In the genomic region with DNA sequence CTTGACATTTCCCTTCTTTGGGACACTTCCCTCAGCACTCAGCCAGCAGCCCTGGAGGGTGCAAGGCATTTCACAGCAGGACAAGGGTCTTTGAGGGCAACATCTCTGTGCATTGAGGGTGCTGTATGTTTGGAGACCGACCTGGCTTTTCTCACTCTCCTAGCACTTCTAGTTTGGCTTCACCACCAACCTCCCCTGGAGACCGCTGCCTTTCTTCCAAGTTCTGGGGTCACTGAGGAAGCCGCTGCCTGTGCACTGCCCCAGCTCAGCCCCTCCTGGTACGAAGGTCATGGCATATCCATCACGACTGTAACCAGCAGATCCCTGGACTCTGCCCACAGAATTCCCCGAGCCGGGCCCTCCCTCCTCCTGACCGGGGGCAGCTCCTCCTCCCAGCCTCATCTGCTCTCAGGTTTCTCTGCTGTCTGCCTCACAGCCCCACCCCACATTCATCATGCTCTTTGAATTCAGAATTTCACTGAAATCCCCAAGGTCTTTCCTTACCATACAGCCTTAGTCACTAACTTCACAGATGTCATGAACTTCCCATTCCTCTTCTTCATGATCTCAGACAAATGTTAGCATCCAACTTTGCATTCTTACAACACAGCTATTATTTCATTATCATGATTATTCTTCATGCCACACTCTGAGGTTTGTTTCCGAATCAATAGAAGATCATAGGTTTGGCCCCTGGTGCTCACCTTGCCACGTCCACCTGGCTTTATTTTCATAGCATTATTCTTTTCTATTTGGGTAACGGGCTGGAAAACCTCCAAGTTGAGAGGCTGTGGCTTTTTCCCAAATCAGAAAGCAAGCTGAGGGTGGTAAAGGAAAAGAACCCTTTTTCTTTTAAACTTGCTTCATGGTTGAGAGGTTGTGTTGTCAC, we compare ENCODE assay signal across 1 cellular context.
A peak's percentile ranks its signal among the peaks of the same experiment; 100 is the strongest.
TF ChIP-seq lines count a peak whose summit lies in the region.

No MANE protein-coding gene starts in this region.

TF ChIP-seq in HepG2, 621 proteins besides CTCF, POLR2A, EP300 and RAD21 (continued from another document and continues in another):
- TF ChIP-seq, protein P1, sequence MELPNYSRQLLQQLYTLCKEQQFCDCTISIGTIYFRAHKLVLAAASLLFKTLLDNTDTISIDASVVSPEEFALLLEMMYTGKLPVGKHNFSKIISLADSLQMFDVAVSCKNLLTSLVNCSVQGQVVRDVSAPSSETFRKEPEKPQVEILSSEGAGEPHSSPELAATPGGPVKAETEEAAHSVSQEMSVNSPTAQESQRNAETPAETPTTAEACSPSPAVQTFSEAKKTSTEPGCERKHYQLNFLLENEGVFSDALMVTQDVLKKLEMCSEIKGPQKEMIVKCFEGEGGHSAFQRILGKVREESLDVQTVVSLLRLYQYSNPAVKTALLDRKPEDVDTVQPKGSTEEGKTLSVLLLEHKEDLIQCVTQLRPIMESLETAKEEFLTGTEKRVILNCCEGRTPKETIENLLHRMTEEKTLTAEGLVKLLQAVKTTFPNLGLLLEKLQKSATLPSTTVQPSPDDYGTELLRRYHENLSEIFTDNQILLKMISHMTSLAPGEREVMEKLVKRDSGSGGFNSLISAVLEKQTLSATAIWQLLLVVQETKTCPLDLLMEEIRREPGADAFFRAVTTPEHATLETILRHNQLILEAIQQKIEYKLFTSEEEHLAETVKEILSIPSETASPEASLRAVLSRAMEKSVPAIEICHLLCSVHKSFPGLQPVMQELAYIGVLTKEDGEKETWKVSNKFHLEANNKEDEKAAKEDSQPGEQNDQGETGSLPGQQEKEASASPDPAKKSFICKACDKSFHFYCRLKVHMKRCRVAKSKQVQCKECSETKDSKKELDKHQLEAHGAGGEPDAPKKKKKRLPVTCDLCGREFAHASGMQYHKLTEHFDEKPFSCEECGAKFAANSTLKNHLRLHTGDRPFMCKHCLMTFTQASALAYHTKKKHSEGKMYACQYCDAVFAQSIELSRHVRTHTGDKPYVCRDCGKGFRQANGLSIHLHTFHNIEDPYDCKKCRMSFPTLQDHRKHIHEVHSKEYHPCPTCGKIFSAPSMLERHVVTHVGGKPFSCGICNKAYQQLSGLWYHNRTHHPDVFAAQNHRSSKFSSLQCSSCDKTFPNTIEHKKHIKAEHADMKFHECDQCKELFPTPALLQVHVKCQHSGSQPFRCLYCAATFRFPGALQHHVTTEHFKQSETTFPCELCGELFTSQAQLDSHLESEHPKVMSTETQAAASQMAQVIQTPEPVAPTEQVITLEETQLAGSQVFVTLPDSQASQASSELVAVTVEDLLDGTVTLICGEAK (IDR thresholded peaks at IDR 0.05): no peak
- TF ChIP-seq, protein P1 (CRISPR knock-in tag; IDR thresholded peaks at IDR 0.05): peak; percentile 62; the same call in 1 of the 2 replicates
- TF ChIP-seq SOX6 (IDR thresholded peaks at IDR 0.05) (no peak), SOX6 (CRISPR knock-in tag; IDR thresholded peaks at IDR 0.05) (peak; percentile 87), ZNF101 (CRISPR knock-in tag; IDR thresholded peaks at IDR 0.05; ENCODE audit: borderline replicate concordance, low read depth) (no peak), PRPF4 (IDR thresholded peaks at IDR 0.05; ENCODE audit: low read depth, low read length, poor library complexity, severe bottlenecking) (no peak), SALL1 (CRISPR knock-in tag; IDR thresholded peaks at IDR 0.05) (peak; percentile 97), ZNF614 (CRISPR knock-in tag; IDR thresholded peaks at IDR 0.05; ENCODE audit: borderline replicate concordance) (peak; percentile 58; the same call in 1 of the 2 replicates), ELF3 (CRISPR knock-in tag; IDR thresholded peaks at IDR 0.05) (peak; percentile 51), FOXJ3 (CRISPR knock-in tag; IDR thresholded peaks at IDR 0.05; ENCODE audit: borderline replicate concordance) (no peak), ZSCAN22 (CRISPR knock-in tag; IDR thresholded peaks at IDR 0.05) (no peak), GABPB1 (CRISPR knock-in tag; IDR thresholded peaks at IDR 0.05) (0 out of 2 replicates have a peak, but pooled peaks have one; percentile 12), HOXA7 (CRISPR knock-in tag; IDR thresholded peaks at IDR 0.05) (no peak), XRCC5 (optimal IDR thresholded peaks at IDR 0.05; ENCODE audit: low read length) (no peak), KDM4B (CRISPR knock-in tag; IDR thresholded peaks at IDR 0.05) (no peak), ZNF547 (CRISPR knock-in tag; IDR thresholded peaks at IDR 0.05) (peak; percentile 54; the same call in 1 of the 2 replicates), STAG1 (CRISPR knock-in tag; IDR thresholded peaks at IDR 0.05) (no peak), FOXO1 (CRISPR knock-in tag; IDR thresholded peaks at IDR 0.05) (peak; percentile 7; the same call in 1 of the 2 replicates), FOXM1 (CRISPR knock-in tag; IDR thresholded peaks at IDR 0.05) (no peak), ZNF20 (CRISPR knock-in tag; IDR thresholded peaks at IDR 0.05) (no peak), RFXANK (CRISPR knock-in tag; IDR thresholded peaks at IDR 0.05) (no peak), MEF2D (CRISPR knock-in tag; IDR thresholded peaks at IDR 0.05) (peak; percentile 41; the same call in 1 of the 2 replicates), TOPORS (CRISPR knock-in tag; IDR thresholded peaks at IDR 0.05) (peak; percentile 73; the same call in 1 of the 2 replicates)
- TF ChIP-seq, protein P2, sequence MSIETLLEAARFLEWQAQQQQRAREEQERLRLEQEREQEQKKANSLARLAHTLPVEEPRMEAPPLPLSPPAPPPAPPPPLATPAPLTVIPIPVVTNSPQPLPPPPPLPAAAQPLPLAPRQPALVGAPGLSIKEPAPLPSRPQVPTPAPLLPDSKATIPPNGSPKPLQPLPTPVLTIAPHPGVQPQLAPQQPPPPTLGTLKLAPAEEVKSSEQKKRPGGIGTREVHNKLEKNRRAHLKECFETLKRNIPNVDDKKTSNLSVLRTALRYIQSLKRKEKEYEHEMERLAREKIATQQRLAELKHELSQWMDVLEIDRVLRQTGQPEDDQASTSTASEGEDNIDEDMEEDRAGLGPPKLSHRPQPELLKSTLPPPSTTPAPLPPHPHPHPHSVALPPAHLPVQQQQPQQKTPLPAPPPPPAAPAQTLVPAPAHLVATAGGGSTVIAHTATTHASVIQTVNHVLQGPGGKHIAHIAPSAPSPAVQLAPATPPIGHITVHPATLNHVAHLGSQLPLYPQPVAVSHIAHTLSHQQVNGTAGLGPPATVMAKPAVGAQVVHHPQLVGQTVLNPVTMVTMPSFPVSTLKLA (IDR thresholded peaks at IDR 0.05): no peak
- TF ChIP-seq, protein P3, sequence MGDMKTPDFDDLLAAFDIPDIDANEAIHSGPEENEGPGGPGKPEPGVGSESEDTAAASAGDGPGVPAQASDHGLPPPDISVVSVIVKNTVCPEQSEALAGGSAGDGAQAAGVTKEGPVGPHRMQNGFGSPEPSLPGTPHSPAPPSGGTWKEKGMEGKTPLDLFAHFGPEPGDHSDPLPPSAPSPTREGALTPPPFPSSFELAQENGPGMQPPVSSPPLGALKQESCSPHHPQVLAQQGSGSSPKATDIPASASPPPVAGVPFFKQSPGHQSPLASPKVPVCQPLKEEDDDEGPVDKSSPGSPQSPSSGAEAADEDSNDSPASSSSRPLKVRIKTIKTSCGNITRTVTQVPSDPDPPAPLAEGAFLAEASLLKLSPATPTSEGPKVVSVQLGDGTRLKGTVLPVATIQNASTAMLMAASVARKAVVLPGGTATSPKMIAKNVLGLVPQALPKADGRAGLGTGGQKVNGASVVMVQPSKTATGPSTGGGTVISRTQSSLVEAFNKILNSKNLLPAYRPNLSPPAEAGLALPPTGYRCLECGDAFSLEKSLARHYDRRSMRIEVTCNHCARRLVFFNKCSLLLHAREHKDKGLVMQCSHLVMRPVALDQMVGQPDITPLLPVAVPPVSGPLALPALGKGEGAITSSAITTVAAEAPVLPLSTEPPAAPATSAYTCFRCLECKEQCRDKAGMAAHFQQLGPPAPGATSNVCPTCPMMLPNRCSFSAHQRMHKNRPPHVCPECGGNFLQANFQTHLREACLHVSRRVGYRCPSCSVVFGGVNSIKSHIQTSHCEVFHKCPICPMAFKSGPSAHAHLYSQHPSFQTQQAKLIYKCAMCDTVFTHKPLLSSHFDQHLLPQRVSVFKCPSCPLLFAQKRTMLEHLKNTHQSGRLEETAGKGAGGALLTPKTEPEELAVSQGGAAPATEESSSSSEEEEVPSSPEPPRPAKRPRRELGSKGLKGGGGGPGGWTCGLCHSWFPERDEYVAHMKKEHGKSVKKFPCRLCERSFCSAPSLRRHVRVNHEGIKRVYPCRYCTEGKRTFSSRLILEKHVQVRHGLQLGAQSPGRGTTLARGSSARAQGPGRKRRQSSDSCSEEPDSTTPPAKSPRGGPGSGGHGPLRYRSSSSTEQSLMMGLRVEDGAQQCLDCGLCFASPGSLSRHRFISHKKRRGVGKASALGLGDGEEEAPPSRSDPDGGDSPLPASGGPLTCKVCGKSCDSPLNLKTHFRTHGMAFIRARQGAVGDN (CRISPR knock-in tag; IDR thresholded peaks at IDR 0.05): peak; percentile 92
- TF ChIP-seq, protein P4, sequence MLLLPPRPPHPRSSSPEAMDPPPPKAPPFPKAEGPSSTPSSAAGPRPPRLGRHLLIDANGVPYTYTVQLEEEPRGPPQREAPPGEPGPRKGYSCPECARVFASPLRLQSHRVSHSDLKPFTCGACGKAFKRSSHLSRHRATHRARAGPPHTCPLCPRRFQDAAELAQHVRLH (CRISPR knock-in tag; IDR thresholded peaks at IDR 0.05; ENCODE audit: borderline replicate concordance, low read depth): no peak
- TF ChIP-seq, protein P5, sequence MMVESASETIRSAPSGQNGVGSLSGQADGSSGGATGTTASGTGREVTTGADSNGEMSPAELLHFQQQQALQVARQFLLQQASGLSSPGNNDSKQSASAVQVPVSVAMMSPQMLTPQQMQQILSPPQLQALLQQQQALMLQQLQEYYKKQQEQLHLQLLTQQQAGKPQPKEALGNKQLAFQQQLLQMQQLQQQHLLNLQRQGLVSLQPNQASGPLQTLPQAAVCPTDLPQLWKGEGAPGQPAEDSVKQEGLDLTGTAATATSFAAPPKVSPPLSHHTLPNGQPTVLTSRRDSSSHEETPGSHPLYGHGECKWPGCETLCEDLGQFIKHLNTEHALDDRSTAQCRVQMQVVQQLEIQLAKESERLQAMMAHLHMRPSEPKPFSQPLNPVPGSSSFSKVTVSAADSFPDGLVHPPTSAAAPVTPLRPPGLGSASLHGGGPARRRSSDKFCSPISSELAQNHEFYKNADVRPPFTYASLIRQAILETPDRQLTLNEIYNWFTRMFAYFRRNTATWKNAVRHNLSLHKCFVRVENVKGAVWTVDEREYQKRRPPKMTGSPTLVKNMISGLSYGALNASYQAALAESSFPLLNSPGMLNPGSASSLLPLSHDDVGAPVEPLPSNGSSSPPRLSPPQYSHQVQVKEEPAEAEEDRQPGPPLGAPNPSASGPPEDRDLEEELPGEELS (CRISPR knock-in tag; IDR thresholded peaks at IDR 0.05): no peak; the same call in 1 of the 2 replicates
- TF ChIP-seq, protein P6, sequence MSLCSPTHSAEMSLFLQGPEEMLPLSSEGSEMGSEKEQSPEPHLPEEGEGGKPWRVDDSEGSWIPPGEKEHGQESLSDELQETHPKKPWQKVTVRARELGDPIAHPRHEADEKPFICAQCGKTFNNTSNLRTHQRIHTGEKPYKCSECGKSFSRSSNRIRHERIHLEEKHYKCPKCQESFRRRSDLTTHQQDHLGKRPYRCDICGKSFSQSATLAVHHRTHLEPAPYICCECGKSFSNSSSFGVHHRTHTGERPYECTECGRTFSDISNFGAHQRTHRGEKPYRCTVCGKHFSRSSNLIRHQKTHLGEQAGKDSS (CRISPR knock-in tag; IDR thresholded peaks at IDR 0.05; ENCODE audit: borderline replicate concordance, low read depth): peak; percentile 73; the same call in 1 of the 2 replicates
- TF ChIP-seq, protein P7, sequence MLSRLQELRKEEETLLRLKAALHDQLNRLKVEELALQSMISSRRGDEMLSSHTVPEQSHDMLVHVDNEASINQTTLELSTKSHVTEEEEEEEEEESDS (CRISPR knock-in tag; IDR thresholded peaks at IDR 0.05; ENCODE audit: borderline replicate concordance): no peak
- TF ChIP-seq, protein P8, sequence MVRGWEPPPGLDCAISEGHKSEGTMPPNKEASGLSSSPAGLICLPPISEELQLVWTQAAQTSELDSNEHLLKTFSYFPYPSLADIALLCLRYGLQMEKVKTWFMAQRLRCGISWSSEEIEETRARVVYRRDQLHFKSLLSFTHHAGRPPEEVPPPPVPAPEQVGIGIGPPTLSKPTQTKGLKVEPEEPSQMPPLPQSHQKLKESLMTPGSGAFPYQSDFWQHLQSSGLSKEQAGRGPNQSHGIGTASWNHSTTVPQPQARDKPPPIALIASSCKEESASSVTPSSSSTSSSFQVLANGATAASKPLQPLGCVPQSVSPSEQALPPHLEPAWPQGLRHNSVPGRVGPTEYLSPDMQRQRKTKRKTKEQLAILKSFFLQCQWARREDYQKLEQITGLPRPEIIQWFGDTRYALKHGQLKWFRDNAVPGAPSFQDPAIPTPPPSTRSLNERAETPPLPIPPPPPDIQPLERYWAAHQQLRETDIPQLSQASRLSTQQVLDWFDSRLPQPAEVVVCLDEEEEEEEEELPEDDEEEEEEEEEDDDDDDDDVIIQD (CRISPR knock-in tag; IDR thresholded peaks at IDR 0.05; ENCODE audit: low read depth): peak; percentile 55
- TF ChIP-seq, protein P9, sequence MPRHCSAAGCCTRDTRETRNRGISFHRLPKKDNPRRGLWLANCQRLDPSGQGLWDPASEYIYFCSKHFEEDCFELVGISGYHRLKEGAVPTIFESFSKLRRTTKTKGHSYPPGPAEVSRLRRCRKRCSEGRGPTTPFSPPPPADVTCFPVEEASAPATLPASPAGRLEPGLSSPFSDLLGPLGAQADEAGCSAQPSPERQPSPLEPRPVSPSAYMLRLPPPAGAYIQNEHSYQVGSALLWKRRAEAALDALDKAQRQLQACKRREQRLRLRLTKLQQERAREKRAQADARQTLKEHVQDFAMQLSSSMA (CRISPR knock-in tag; IDR thresholded peaks at IDR 0.05): 0 out of 2 replicates have a peak, but pooled peaks have one; percentile 25
